ENCODE assay signal across 24 cellular contexts in the genomic region with DNA sequence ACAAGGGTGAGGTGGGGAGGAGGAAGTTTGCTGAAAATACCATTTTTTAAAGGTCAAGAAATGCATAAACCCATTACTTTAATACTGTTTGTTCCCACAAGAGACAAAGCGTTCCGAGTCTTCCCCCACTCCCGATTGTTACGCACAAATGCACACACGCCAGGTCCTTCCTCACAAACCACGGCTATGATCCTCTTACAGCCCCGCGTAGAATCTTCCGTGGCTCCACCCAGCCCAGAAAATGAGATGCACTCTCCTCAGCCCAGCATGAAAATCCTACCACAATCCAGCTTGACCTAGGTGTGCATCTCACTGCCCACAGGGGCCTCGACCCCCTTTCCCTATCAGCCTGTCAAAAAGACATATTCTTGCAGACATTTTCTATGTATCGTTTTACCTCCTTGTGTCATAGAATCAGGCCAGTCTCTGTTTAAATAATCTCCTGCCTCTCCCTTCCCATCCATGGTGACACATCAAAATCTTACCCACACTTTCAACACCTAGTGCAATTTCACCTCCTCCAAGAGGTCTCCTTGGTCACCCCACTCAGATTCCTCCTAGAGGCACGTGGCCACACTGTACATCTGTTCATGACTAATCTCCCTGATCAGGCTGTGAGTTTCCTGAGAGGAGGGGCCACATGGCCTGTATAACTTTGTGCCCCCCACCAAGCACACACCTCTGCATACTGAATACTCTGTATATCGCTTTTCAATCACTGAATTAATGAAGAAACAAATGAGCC.
DNase-seq lines count a peak whose midpoint lies in the region; ATAC-seq, FAIRE-seq and TF ChIP-seq lines count a peak whose summit lies in the region.
"Had no signal": no experiment of that assay in that cellular context is flagged by ENCODE, and none has a peak within 500 bp of the region (broad histone marks: within the 10 kb centered on the region; RNA-seq: fewer than 3 reads in every experiment).

No MANE protein-coding gene starts in this region.

- H2BK15ac ChIP-seq in neuronal stem cell (ENCODE audit: low read length) = no peak overlapping the region

- no peak for FAIRE-seq in astrocyte (lab: Jason Lieb, UNC)

- WGBS in neuronal stem cell (ENCODE audit: extremely low coverage in 2 of 2, insufficient read length in 2 of 2, insufficient replicate concordance in 1 of 2), 2 donors = no CpG with 5 or more reads among the region's 13 CpGs

- no peak for ATAC-seq in stimulated activated naive B cell treated with anti-CD40 and anti-IgM and Interleukin-4, amounts not matched to agents 10 μg/mL and 1 μg/mL and 100 μg/mL, for 72 hours (replicated peaks)
- ATAC-seq: activated CD8-positive, alpha-beta T cell treated with anti-CD3 and anti-CD28 coated beads for 36 hours; activated naive CD4-positive, alpha-beta T cell treated with anti-CD3 and anti-CD28 coated beads, Interleukin-2, amount 50 U/mL, for 72 hours had no signal

- H2BK12ac ChIP-seq in neuronal stem cell (ENCODE audit: low read length) = no peak overlapping the region

- H3K36me3 Mint-ChIP-seq in Calu3 (ENCODE audit: insufficient read depth, unreplicated experiment) = no peaks in the 10 kb centered on the region
- H3K36me3 Mint-ChIP-seq in astrocyte (ENCODE audit: low read depth, unreplicated experiment) = no peaks in the 10 kb centered on the region
- no peaks in the 10 kb centered on the region for H3K36me3 Mint-ChIP-seq in stimulated activated naive B cell treated with anti-CD40 and anti-IgM and Interleukin-4, amounts not matched to agents 10 μg/mL and 1 μg/mL and 100 μg/mL, for 72 hours
- H3K36me3 Mint-ChIP-seq: activated naive CD4-positive, alpha-beta T cell treated with anti-CD3 and anti-CD28 coated beads, Interleukin-2, amount 50 U/mL, for 72 hours had no signal

- H3K4me3 ChIP-seq in astrocyte (ENCODE audit: insufficient read depth, low read depth, low read length) = no peak overlapping the region
- no peak overlapping the region for H3K4me3 ChIP-seq in neuronal stem cell (ENCODE audit: low read length in 2 of 2)
- H3K4me3 ChIP-seq: cardiac muscle cell, colonic mucosa, heart left ventricle, SK-N-MC, tibial artery had no signal

- no peaks in the 10 kb centered on the region for H3K79me1 ChIP-seq in neuronal stem cell (ENCODE audit: low read depth, low read length)

- H2BK5ac ChIP-seq in neuronal stem cell (ENCODE audit: low read length) = no peak overlapping the region

- BruUV-seq in Calu3 (replicated peaks; lab: Mats Ljungman, UMichigan) = no TSS peak

- no peaks in the 10 kb centered on the region for H3K9me3 Mint-ChIP-seq in Calu3 (ENCODE audit: low read depth, unreplicated experiment)
- H3K9me3 Mint-ChIP-seq in astrocyte (ENCODE audit: unreplicated experiment) = no peaks in the 10 kb centered on the region
- H3K9me3 Mint-ChIP-seq in stimulated activated naive B cell treated with anti-CD40 and anti-IgM and Interleukin-4, amounts not matched to agents 10 μg/mL and 1 μg/mL and 100 μg/mL, for 72 hours = no peaks in the 10 kb centered on the region
- H3K9me3 Mint-ChIP-seq: activated CD8-positive, alpha-beta T cell treated with anti-CD3 and anti-CD28 coated beads for 36 hours; activated naive CD4-positive, alpha-beta T cell treated with anti-CD3 and anti-CD28 coated beads, Interleukin-2, amount 50 U/mL, for 72 hours; activated T-helper 2 cell treated with anti-CD3 and anti-CD28 coated beads, Interferon-gamma antibody, Interleukin-2, Interleukin-4, amounts not matched to agents 10 μg/mL and 5 μg/mL and 100 μg/mL, durations not matched to agents 14 hours and 24 hours and 36 hours; H9; T-helper 1 cell treated with Interleukin-12 subunit alpha and Interleukin-12 subunit beta and Interleukin-4 antibody, amounts not matched to agents 30 μg/mL and 1 μg/mL, for 36 hours had no signal

- H3K27me3 ChIP-seq in astrocyte (ENCODE audit: insufficient read depth, low read length) (no peaks in the 10 kb centered on the region), neuronal stem cell (ENCODE audit: control insufficient read depth in 3 of 3, insufficient read depth in 3 of 3, low read depth in 1 of 3, low read length in 3 of 3) (no peaks in the 10 kb centered on the region)
- H3K27me3 ChIP-seq: BE2C, colonic mucosa, heart left ventricle, tibial artery had no signal

- H3K27me3 Mint-ChIP-seq in Calu3 (ENCODE audit: unreplicated experiment) (no peaks in the 10 kb centered on the region), astrocyte (ENCODE audit: low read depth, unreplicated experiment) (no peaks in the 10 kb centered on the region)
- no peaks in the 10 kb centered on the region for H3K27me3 Mint-ChIP-seq in stimulated activated naive B cell treated with anti-CD40 and anti-IgM and Interleukin-4, amounts not matched to agents 10 μg/mL and 1 μg/mL and 100 μg/mL, for 72 hours

- TF ChIP-seq CTCF in Calu3 (IDR thresholded peaks at IDR 0.05; ENCODE audit: unreplicated experiment) = no peak
- no peak for TF ChIP-seq CTCF in astrocyte (IDR thresholded peaks at IDR 0.05; ENCODE audit: insufficient read depth, low read depth, low read length)

- no peak overlapping the region for H4K8ac ChIP-seq in neuronal stem cell (ENCODE audit: low read depth, low read length)

- H3K4me1 Mint-ChIP-seq in Calu3 (ENCODE audit: low read depth, unreplicated experiment) = no peaks in the 10 kb centered on the region
- H3K4me1 Mint-ChIP-seq in astrocyte (ENCODE audit: low read depth, unreplicated experiment) = peaks cover 15% of the 10 kb centered on the region
- H3K4me1 Mint-ChIP-seq in stimulated activated naive B cell treated with anti-CD40 and anti-IgM and Interleukin-4, amounts not matched to agents 10 μg/mL and 1 μg/mL and 100 μg/mL, for 72 hours = no peaks in the 10 kb centered on the region

- H2BK120ac ChIP-seq in neuronal stem cell (ENCODE audit: low read depth, low read length) = no peak overlapping the region

- no peak overlapping the region for H2AFZ ChIP-seq in astrocyte (ENCODE audit: low read depth, low read length)
- H2AFZ ChIP-seq in neuronal stem cell (ENCODE audit: low read length) = no peak overlapping the region

- H3K23ac ChIP-seq in neuronal stem cell (ENCODE audit: low read depth, low read length, poor library complexity) = no peak overlapping the region

- no peak overlapping the region for H3K4ac ChIP-seq in neuronal stem cell (ENCODE audit: low read length)

- H3K14ac ChIP-seq in neuronal stem cell (ENCODE audit: low read length) = no peak overlapping the region

- no peak overlapping the region for H3K4me2 ChIP-seq in astrocyte (ENCODE audit: low read length)
- no peak overlapping the region for H3K4me2 ChIP-seq in neuronal stem cell (ENCODE audit: insufficient read depth, low read length, poor library complexity, severe bottlenecking)

- peak overlapping the region; percentile 76 for H3K18ac ChIP-seq in neuronal stem cell (ENCODE audit: low read length)

- H3K36me3 ChIP-seq in astrocyte (ENCODE audit: insufficient read depth, low read length) (no peaks in the 10 kb centered on the region), neuronal stem cell (replicated peaks in 1 of 2; ENCODE audit: control insufficient read depth in 2 of 2, insufficient read depth in 2 of 2, low read length in 2 of 2) (no peaks in the 10 kb centered on the region)
- H3K36me3 ChIP-seq: BE2C, cardiac muscle cell, colonic mucosa, heart left ventricle, tibial artery had no signal

- no peak for DNase-seq in Calu3
- peak; percentile 65 to 84 for DNase-seq in NCI-H524 (lab: John Stamatoyannopoulos, UW)
- DNase-seq in astrocyte (ENCODE audit: low read depth) = no peak
- DNase-seq in neuronal stem cell (ENCODE audit: low spot score) = no peak
- DNase-seq in stimulated activated naive B cell treated with anti-CD40 and anti-IgM and Interleukin-4, amounts not matched to agents 10 μg/mL and 1 μg/mL and 100 μg/mL, for 72 hours = no peak
- DNase-seq in nucleus accumbens (lab: John Stamatoyannopoulos, UW) = no peak
- DNase-seq in GM19238 (ENCODE audit: insufficient read length, low spot score) = no peak
- DNase-seq: activated CD4-positive, alpha-beta T cell treated with anti-CD3 and anti-CD28 coated beads for 1 hour; activated CD8-positive, alpha-beta T cell treated with anti-CD3 and anti-CD28 coated beads for 36 hours; BE2C; Caco-2; colonic mucosa; foreskin fibroblast; H9; heart left ventricle; KG1; NCI-H526; tibial artery had no signal

- no peak overlapping the region for H2AK5ac ChIP-seq in neuronal stem cell (ENCODE audit: low read depth, low read length)

- H3K27ac Mint-ChIP-seq in Calu3 (ENCODE audit: unreplicated experiment) (peak overlapping the region; percentile 24), astrocyte (ENCODE audit: unreplicated experiment) (peak overlapping the region; percentile 19)
- no peak overlapping the region for H3K27ac Mint-ChIP-seq in stimulated activated naive B cell treated with anti-CD40 and anti-IgM and Interleukin-4, amounts not matched to agents 10 μg/mL and 1 μg/mL and 100 μg/mL, for 72 hours
- H3K27ac Mint-ChIP-seq: activated CD8-positive, alpha-beta T cell treated with anti-CD3 and anti-CD28 coated beads for 36 hours; activated naive CD4-positive, alpha-beta T cell treated with anti-CD3 and anti-CD28 coated beads, Interleukin-2, amount 50 U/mL, for 72 hours; activated T-helper 2 cell treated with anti-CD3 and anti-CD28 coated beads, Interferon-gamma antibody, Interleukin-2, Interleukin-4, amounts not matched to agents 10 μg/mL and 5 μg/mL and 100 μg/mL, durations not matched to agents 14 hours and 24 hours and 36 hours; progenitor cell of endocrine pancreas; T-helper 1 cell treated with Interleukin-12 subunit alpha and Interleukin-12 subunit beta and Interleukin-4 antibody, amounts not matched to agents 30 μg/mL and 1 μg/mL, for 36 hours had no signal

- H4K20me1 ChIP-seq in astrocyte (ENCODE audit: insufficient read depth, low read length) = no peaks in the 10 kb centered on the region

- H3K27ac ChIP-seq in astrocyte (ENCODE audit: low read depth, low read length) = no peak overlapping the region
- H3K27ac ChIP-seq in neuronal stem cell (replicated peaks; ENCODE audit: low read length) = no peak overlapping the region
- H3K27ac ChIP-seq: cardiac muscle cell, colonic mucosa, heart left ventricle, SK-N-MC, tibial artery had no signal

- H3K9ac ChIP-seq in astrocyte (ENCODE audit: low read length) = no peak overlapping the region
- H3K9ac ChIP-seq in neuronal stem cell (ENCODE audit: low read depth, low read length, poor library complexity) = no peak overlapping the region

- intact Hi-C loops in Calu3 (cut with micrococcal nuclease; ENCODE audit: unreplicated experiment) = no loop called here

- no peaks in the 10 kb centered on the region for H3K79me2 ChIP-seq in astrocyte (ENCODE audit: insufficient read depth, low read length)

- H3K4me3 Mint-ChIP-seq in Calu3 (ENCODE audit: low read depth, unreplicated experiment) (no peak overlapping the region), astrocyte (ENCODE audit: unreplicated experiment) (no peak overlapping the region)
- H3K4me3 Mint-ChIP-seq in stimulated activated naive B cell treated with anti-CD40 and anti-IgM and Interleukin-4, amounts not matched to agents 10 μg/mL and 1 μg/mL and 100 μg/mL, for 72 hours = no peak overlapping the region
- H3K4me3 Mint-ChIP-seq: activated CD8-positive, alpha-beta T cell treated with anti-CD3 and anti-CD28 coated beads for 36 hours; H9; T-helper 1 cell treated with Interleukin-12 subunit alpha and Interleukin-12 subunit beta and Interleukin-4 antibody, amounts not matched to agents 30 μg/mL and 1 μg/mL, for 36 hours had no signal

- H3K4me1 ChIP-seq in astrocyte (ENCODE audit: insufficient read depth, low read length) = no peaks in the 10 kb centered on the region
- peaks cover 0 to 8% of the 10 kb centered on the region in 2 donors for H3K4me1 ChIP-seq in neuronal stem cell (ENCODE audit: control insufficient read depth in 2 of 2, insufficient read depth in 1 of 2, low read depth in 1 of 2, low read length in 2 of 2)
- H3K4me1 ChIP-seq: BE2C, Caco-2, colonic mucosa, heart left ventricle, tibial artery had no signal

- CTCF ChIA-PET in Calu3 (lab: Charles Lee) = no interaction called here

- no peaks in the 10 kb centered on the region for H3K9me3 ChIP-seq in astrocyte (ENCODE audit: insufficient read depth, low read depth, low read length)
- no peaks in the 10 kb centered on the region for H3K9me3 ChIP-seq in neuronal stem cell (replicated peaks in 1 of 2; ENCODE audit: control insufficient read depth in 2 of 2, insufficient read depth in 1 of 2, low read depth in 1 of 2, low read length in 2 of 2)
- H3K9me3 ChIP-seq: BE2C, Caco-2, colonic mucosa, heart left ventricle, tibial artery had no signal

- H4K91ac ChIP-seq in neuronal stem cell (ENCODE audit: low read depth, low read length, poor library complexity) = no peak overlapping the region

Comparison
In these comparisons a context has a peak if more than half of its experiments do, and no peak if none do; other contexts are left out.
1. DNase-seq: peak in NCI-H524 (2 of 2); none in Calu3 (single experiment), astrocyte (single experiment), neuronal stem cell (single experiment), stimulated activated naive B cell treated with anti-CD40 and anti-IgM and Interleukin-4, amounts not matched to agents 10 μg/mL and 1 μg/mL and 100 μg/mL, for 72 hours (single experiment), nucleus accumbens (0 of 56) and GM19238 (single experiment).